8 cellular contexts compared by ENCODE assay signal in genomic region chr14:50232276-50232642, GRCh38. TPM values are rescaled to one million over a fixed set of nuclear protein-coding genes. Genes with fewer than 3 reads are reported as not detected.
DNase-seq lines count a peak whose midpoint lies in the region; ATAC-seq and TF ChIP-seq lines count a peak whose summit lies in the region.

No MANE protein-coding gene starts in this region.

- intact Hi-C loops in CD4-positive, alpha-beta memory T cell (cut with micrococcal nuclease): loop anchor here (5.0 kb wide), 1 partner anchor 645 kb away; the partner anchor contains the start of gene RPS29

- TF ChIP-seq CTCF in OCI-LY3 (IDR thresholded peaks at IDR 0.05; ENCODE audit: low read depth, low read length): no peak
- no peak for TF ChIP-seq CTCF in endothelial cell (IDR thresholded peaks at IDR 0.05; ENCODE audit: unreplicated experiment)
- TF ChIP-seq CTCF in neural progenitor cell (IDR thresholded peaks at IDR 0.05): no peak

- H2AFZ ChIP-seq in OCI-LY3 (ENCODE audit: low read depth, low read length): peak overlapping the region; percentile 95
- peak overlapping the region; percentile 95 for H2AFZ ChIP-seq in neural progenitor cell (replicated peaks)

- CTCF ChIA-PET in CD4-positive, alpha-beta memory T cell (lab: Charles Lee; ENCODE audit: partially characterized antibody): interaction anchor here (0.7 to 1.7 kb wide), 3 partner anchors 28 to 379 kb away, joined by 3 to 6 read pairs (median 3); partner anchors contain the start of genes DMAC2L, L2HGDH and NEMF

- peaks cover 0 to 2% (median 0%) of the 10 kb centered on the region in 8 donors for H3K9me3 Mint-ChIP-seq in CD4-positive, alpha-beta memory T cell
- no peaks in the 10 kb centered on the region for H3K9me3 Mint-ChIP-seq in endothelial cell (ENCODE audit: unreplicated experiment)
- H3K9me3 Mint-ChIP-seq in neural progenitor cell: peaks cover 6% of the 10 kb centered on the region

- H3K36me3 Mint-ChIP-seq in CD4-positive, alpha-beta memory T cell: peaks cover 0 to 9% of the 10 kb centered on the region in 2 donors
- H3K36me3 Mint-ChIP-seq in endothelial cell (ENCODE audit: low read depth, unreplicated experiment) (peaks cover 6% of the 10 kb centered on the region), neural progenitor cell (peaks cover 6% of the 10 kb centered on the region)

- H3K4me1 ChIP-seq in CD4-positive, alpha-beta memory T cell (ENCODE audit: insufficient read depth, low read length): peaks cover 43% of the 10 kb centered on the region
- H3K4me1 ChIP-seq in OCI-LY3 (ENCODE audit: low read length) (peaks cover 17% of the 10 kb centered on the region), neural progenitor cell (peaks cover 9% of the 10 kb centered on the region)

- H3K79me2 ChIP-seq in OCI-LY3 (ENCODE audit: low read length) (peaks cover 36% of the 10 kb centered on the region), neural progenitor cell (ENCODE audit: low read depth) (peaks cover 35% of the 10 kb centered on the region)

- H3K36me3 ChIP-seq in CD4-positive, alpha-beta memory T cell (ENCODE audit: insufficient read depth, low read length): no peaks in the 10 kb centered on the region
- H3K36me3 ChIP-seq in OCI-LY3 (replicated peaks; ENCODE audit: low read depth, low read length) (peaks cover 14% of the 10 kb centered on the region), neural progenitor cell (peaks cover 4% of the 10 kb centered on the region)

- POLR2A ChIA-PET in CD4-positive, alpha-beta memory T cell (lab: Charles Lee; ENCODE audit: partially characterized antibody): interaction anchor here (0.6 to 1.6 kb wide), 10 partner anchors 23 to 646 kb away, joined by 3 to 15 read pairs (median 4); partner anchors contain the start of genes DMAC2L, KLHDC2, L2HGDH and LRR1

- ATAC-seq in GM21526 (IDR thresholded peaks at IDR 0.05; ENCODE audit: low FRiP score, unreplicated experiment) (no peak), GM21717 (IDR thresholded peaks at IDR 0.05; ENCODE audit: unreplicated experiment) (no peak), HG03025 (IDR thresholded peaks at IDR 0.05; ENCODE audit: low FRiP score, unreplicated experiment) (no peak)

- no peaks in the 10 kb centered on the region for H3K9me3 ChIP-seq in CD4-positive, alpha-beta memory T cell (ENCODE audit: control insufficient read depth in 1 of 2, low read length in 2 of 2)
- H3K9me3 ChIP-seq in OCI-LY3 (ENCODE audit: insufficient read depth, low read length): no peaks in the 10 kb centered on the region
- H3K9me3 ChIP-seq in neural progenitor cell (ENCODE audit: low read depth): no peaks in the 10 kb centered on the region

- peak overlapping the region; percentile 81 to 88 (median 86) for H3K4me3 Mint-ChIP-seq in CD4-positive, alpha-beta memory T cell
- H3K4me3 Mint-ChIP-seq in endothelial cell (ENCODE audit: unreplicated experiment): peak overlapping the region; percentile 93
- H3K4me3 Mint-ChIP-seq in neural progenitor cell: peak overlapping the region; percentile 89

- peak overlapping the region; percentile 89 to 94 (median 93) for H3K27ac Mint-ChIP-seq in CD4-positive, alpha-beta memory T cell
- H3K27ac Mint-ChIP-seq in endothelial cell (ENCODE audit: unreplicated experiment): peak overlapping the region; percentile 84
- peak overlapping the region; percentile 90 for H3K27ac Mint-ChIP-seq in neural progenitor cell

- H3K27me3 ChIP-seq in CD4-positive, alpha-beta memory T cell (ENCODE audit: insufficient read depth, low read length): no peaks in the 10 kb centered on the region
- no peaks in the 10 kb centered on the region for H3K27me3 ChIP-seq in OCI-LY3 (ENCODE audit: low read depth, low read length)
- peaks cover 12% of the 10 kb centered on the region for H3K27me3 ChIP-seq in neural progenitor cell

- H3F3A ChIP-seq in neural progenitor cell (ENCODE audit: low read depth): peaks cover 20% of the 10 kb centered on the region

- DNase-seq in CD4-positive, alpha-beta memory T cell: no peak
- DNase-seq in endothelial cell (ENCODE audit: low spot score) (no peak), neural progenitor cell (ENCODE audit: low spot score) (no peak), NCI-H226 (no peak)

- H4K20me1 ChIP-seq in OCI-LY3 (ENCODE audit: insufficient read depth, low read length) (peaks cover 13% of the 10 kb centered on the region), neural progenitor cell (ENCODE audit: low read depth) (no peaks in the 10 kb centered on the region)

- H3K9ac ChIP-seq in OCI-LY3 (ENCODE audit: low read length): peak overlapping the region; percentile 88
- no peak overlapping the region for H3K9ac ChIP-seq in neural progenitor cell

- H3K4me2 ChIP-seq in OCI-LY3 (ENCODE audit: low read length): peak overlapping the region; percentile 88
- peak overlapping the region; percentile 91 for H3K4me2 ChIP-seq in neural progenitor cell

- peak overlapping the region; percentile 50 to 81 for H3K4me3 ChIP-seq in CD4-positive, alpha-beta memory T cell (ENCODE audit: low read length in 2 of 2)
- H3K4me3 ChIP-seq in OCI-LY3 (ENCODE audit: low read length) (peak overlapping the region; percentile 98), neural progenitor cell (peak overlapping the region; percentile 98)

- no peaks in the 10 kb centered on the region for H3K27me3 Mint-ChIP-seq in CD4-positive, alpha-beta memory T cell
- H3K27me3 Mint-ChIP-seq in endothelial cell (ENCODE audit: unreplicated experiment) (peaks cover 4% of the 10 kb centered on the region), neural progenitor cell (ENCODE audit: insufficient read depth, low read depth) (no peaks in the 10 kb centered on the region)

- H3K4me1 Mint-ChIP-seq in CD4-positive, alpha-beta memory T cell: peaks cover 24 to 52% (median 35%) of the 10 kb centered on the region in 4 donors
- H3K4me1 Mint-ChIP-seq in endothelial cell (ENCODE audit: unreplicated experiment) (peaks cover 19% of the 10 kb centered on the region), neural progenitor cell (peaks cover 22% of the 10 kb centered on the region)

- H3K27ac ChIP-seq in CD4-positive, alpha-beta memory T cell (ENCODE audit: low read depth, low read length): peak overlapping the region; percentile 81
- H3K27ac ChIP-seq in OCI-LY3 (ENCODE audit: low read length): peak overlapping the region; percentile 75
- peak overlapping the region; percentile 88 for H3K27ac ChIP-seq in neural progenitor cell

RNA-seq across cellular contexts. Expression of gene SOS2, which starts 0.9 kb away (rescaled TPM):
- total RNA-seq in CD4-positive, alpha-beta memory T cell: 10 to 100 TPM; 42.1 to 43.4 TPM
- polyA plus RNA-seq in CD4-positive, alpha-beta memory T cell: 10 to 100 TPM in 1 of 2 donors, 1 to 10 TPM in 1; 7.4 to 17.3 TPM
- total RNA-seq in endothelial cell (ENCODE audit: unreplicated experiment) (27.9 TPM), neural progenitor cell (ENCODE audit: low replicate concordance) (18.3 and 32.3 TPM in 2 replicates)
